17 cellular contexts compared by ENCODE assay signal in genomic region chr15:70703066-70703465, GRCh38.
A peak's percentile ranks its signal among the peaks of the same experiment; 100 is the strongest.
DNase-seq lines count a peak whose midpoint lies in the region; ATAC-seq and TF ChIP-seq lines count a peak whose summit lies in the region.
"Had no signal": no experiment of that assay in that cellular context is flagged by ENCODE, and none has a peak within 500 bp of the region (broad histone marks: within the 10 kb centered on the region; RNA-seq: fewer than 3 reads in every experiment).

No MANE protein-coding gene starts in this region.

- peaks cover 4% of the 10 kb centered on the region for H3K36me3 Mint-ChIP-seq in brain
- no peaks in the 10 kb centered on the region for H3K36me3 Mint-ChIP-seq in stimulated activated effector memory CD8-positive, alpha-beta T cell treated with anti-CD3 and anti-CD28 coated beads, Interleukin-12 subunit alpha, Interleukin-12 subunit beta, amount 100 ng/mL, for 72 hours
- H3K36me3 Mint-ChIP-seq in T-helper 2 cell treated with Interferon-gamma antibody and Interleukin-4, amounts not matched to agents 5 μg/mL and 100 μg/mL, for 36 hours (ENCODE audit: low read depth), result no peaks in the 10 kb centered on the region
- H3K36me3 Mint-ChIP-seq: activated CD4-positive, alpha-beta memory T cell treated with anti-CD3 and anti-CD28 coated beads for 36 hours; CD4-positive, alpha-beta memory T cell; IgD-negative memory B cell had no signal

- TF ChIP-seq CTCF in brain (conservative IDR thresholded peaks at IDR 0.05) (no peak), tibial nerve (IDR thresholded peaks at IDR 0.05) (no peak)

- H3K27ac ChIP-seq in HUES6 (ENCODE audit: low read depth, low read length) (peak overlapping the region; percentile 68), mesodermal cell (ENCODE audit: low read depth, low read length, severe bottlenecking) (peak overlapping the region; percentile 85), tibial nerve (peak overlapping the region in 3 of 4 donors; percentile 60 to 74 (median 70))

- no CpG with 5 or more reads among the region's 2 CpGs for WGBS in mesodermal cell (ENCODE audit: insufficient coverage in 2 of 2), 2 experiments
- 28 to 37% methylated on average over 2 of the region's 2 CpGs for WGBS in tibial nerve, 2 donors

- peaks cover 0 to 5% (median 0%) of the 10 kb centered on the region in 5 experiments for H3K9me3 Mint-ChIP-seq in brain
- no peaks in the 10 kb centered on the region for H3K9me3 Mint-ChIP-seq in stimulated activated effector memory CD8-positive, alpha-beta T cell treated with anti-CD3 and anti-CD28 coated beads, Interleukin-12 subunit alpha, Interleukin-12 subunit beta, amount 100 ng/mL, for 72 hours
- H3K9me3 Mint-ChIP-seq in T-helper 2 cell treated with Interferon-gamma antibody and Interleukin-4, amounts not matched to agents 5 μg/mL and 100 μg/mL, for 36 hours, result no peaks in the 10 kb centered on the region
- H3K9me3 Mint-ChIP-seq: activated CD4-positive, alpha-beta memory T cell treated with anti-CD3 and anti-CD28 coated beads for 36 hours; activated T-helper 2 cell treated with anti-CD3 and anti-CD28 coated beads, Interferon-gamma antibody, Interleukin-2, Interleukin-4, amounts not matched to agents 10 μg/mL and 5 μg/mL and 100 μg/mL, durations not matched to agents 14 hours and 24 hours and 36 hours; CD4-positive, alpha-beta memory T cell; stimulated activated naive B cell treated with anti-CD40 and anti-IgM and Interleukin-4, amounts not matched to agents 10 μg/mL and 1 μg/mL and 100 μg/mL, for 72 hours had no signal

- H3K9me3 ChIP-seq in HUES6 (ENCODE audit: control insufficient read depth, insufficient read depth, low read depth, low read length) (no peaks in the 10 kb centered on the region), mesodermal cell (ENCODE audit: control insufficient read depth, low read length) (peaks cover 4% of the 10 kb centered on the region), tibial nerve (no peaks in the 10 kb centered on the region)

- peaks cover 4% of the 10 kb centered on the region for H3K27me3 Mint-ChIP-seq in brain
- H3K27me3 Mint-ChIP-seq in T-helper 2 cell treated with Interferon-gamma antibody and Interleukin-4, amounts not matched to agents 5 μg/mL and 100 μg/mL, for 36 hours (ENCODE audit: low read depth), result peaks cover 53% of the 10 kb centered on the region

- peak overlapping the region in 4 of 5 experiments; percentile 36 to 84 (median 79) for H3K4me3 Mint-ChIP-seq in brain
- H3K4me3 Mint-ChIP-seq in stimulated activated effector memory CD8-positive, alpha-beta T cell treated with anti-CD3 and anti-CD28 coated beads, Interleukin-12 subunit alpha, Interleukin-12 subunit beta, amount 100 ng/mL, for 72 hours, result no peak overlapping the region
- no peak overlapping the region for H3K4me3 Mint-ChIP-seq in T-helper 2 cell treated with Interferon-gamma antibody and Interleukin-4, amounts not matched to agents 5 μg/mL and 100 μg/mL, for 36 hours
- H3K4me3 Mint-ChIP-seq: activated CD4-positive, alpha-beta memory T cell treated with anti-CD3 and anti-CD28 coated beads for 36 hours; IgD-negative memory B cell; stimulated activated naive B cell treated with anti-CD40 and anti-IgM and Interleukin-4, amounts not matched to agents 10 μg/mL and 1 μg/mL and 100 μg/mL, for 72 hours had no signal

- H3K27me3 ChIP-seq in HUES6 (ENCODE audit: control insufficient read depth, insufficient read depth, low read length) (no peaks in the 10 kb centered on the region), tibial nerve (no peaks in the 10 kb centered on the region)

- peak overlapping the region; percentile 29 to 97 (median 73) for H3K27ac Mint-ChIP-seq in brain
- no peak overlapping the region for H3K27ac Mint-ChIP-seq in stimulated activated effector memory CD8-positive, alpha-beta T cell treated with anti-CD3 and anti-CD28 coated beads, Interleukin-12 subunit alpha, Interleukin-12 subunit beta, amount 100 ng/mL, for 72 hours
- H3K27ac Mint-ChIP-seq in T-helper 2 cell treated with Interferon-gamma antibody and Interleukin-4, amounts not matched to agents 5 μg/mL and 100 μg/mL, for 36 hours, result no peak overlapping the region
- H3K27ac Mint-ChIP-seq: activated CD4-positive, alpha-beta memory T cell treated with anti-CD3 and anti-CD28 coated beads for 36 hours; activated T-helper 2 cell treated with anti-CD3 and anti-CD28 coated beads, Interferon-gamma antibody, Interleukin-2, Interleukin-4, amounts not matched to agents 10 μg/mL and 5 μg/mL and 100 μg/mL, durations not matched to agents 14 hours and 24 hours and 36 hours; CD4-positive, alpha-beta memory T cell; IgD-negative memory B cell; stimulated activated naive B cell treated with anti-CD40 and anti-IgM and Interleukin-4, amounts not matched to agents 10 μg/mL and 1 μg/mL and 100 μg/mL, for 72 hours had no signal

- no peak for TF ChIP-seq EP300 in tibial nerve (IDR thresholded peaks at IDR 0.05)

- H3K36me3 ChIP-seq in HUES6 (ENCODE audit: control insufficient read depth, insufficient read depth, low read length) (no peaks in the 10 kb centered on the region), mesodermal cell (ENCODE audit: control insufficient read depth, insufficient read depth, low read length) (no peaks in the 10 kb centered on the region), tibial nerve (no peaks in the 10 kb centered on the region)

- H3K4me1 Mint-ChIP-seq in brain, result peaks cover 55% of the 10 kb centered on the region
- H3K4me1 Mint-ChIP-seq in stimulated activated effector memory CD8-positive, alpha-beta T cell treated with anti-CD3 and anti-CD28 coated beads, Interleukin-12 subunit alpha, Interleukin-12 subunit beta, amount 100 ng/mL, for 72 hours, result no peaks in the 10 kb centered on the region
- no peaks in the 10 kb centered on the region for H3K4me1 Mint-ChIP-seq in T-helper 2 cell treated with Interferon-gamma antibody and Interleukin-4, amounts not matched to agents 5 μg/mL and 100 μg/mL, for 36 hours (ENCODE audit: low read depth)
- H3K4me1 Mint-ChIP-seq: CD4-positive, alpha-beta memory T cell had no signal

- H3K4me1 ChIP-seq in HUES6 (ENCODE audit: control insufficient read depth, insufficient read depth, low read length) (peaks cover 47% of the 10 kb centered on the region), mesodermal cell (ENCODE audit: control insufficient read depth, insufficient read depth, low read length, poor library complexity, severe bottlenecking) (peaks cover 37% of the 10 kb centered on the region), tibial nerve (peaks cover 3 to 64% (median 32%) of the 10 kb centered on the region in 4 donors)

- TF ChIP-seq POLR2A in tibial nerve (IDR thresholded peaks at IDR 0.05), result no peak

- no peak overlapping the region for H3K4me3 ChIP-seq in HUES6 (ENCODE audit: low read depth, low read length)
- H3K4me3 ChIP-seq in mesodermal cell (ENCODE audit: extremely low read depth, insufficient read depth, low read length, poor library complexity, severe bottlenecking), result no peak overlapping the region
- no peak overlapping the region for H3K4me3 ChIP-seq in tibial nerve

- H3K9ac ChIP-seq in HUES6 (ENCODE audit: low read length), result no peak overlapping the region

- DNase-seq in tibial nerve (ENCODE audit: low spot score in 2 of 2) (no peak), DMS53 treated with DMSO at 0.1 percent for 48 hours (lab: John Stamatoyannopoulos, UW; ENCODE audit: unreplicated experiment) (no peak)
- no peak for DNase-seq in stimulated activated effector memory CD8-positive, alpha-beta T cell treated with anti-CD3 and anti-CD28 coated beads, Interleukin-12 subunit alpha, Interleukin-12 subunit beta, amount 100 ng/mL, for 72 hours (ENCODE audit: low spot score in 2 of 2)
- DNase-seq in T-helper 2 cell treated with Interferon-gamma antibody and Interleukin-4, amounts not matched to agents 5 μg/mL and 100 μg/mL, for 36 hours (ENCODE audit: low spot score), result no peak
- DNase-seq: activated CD4-positive, alpha-beta memory T cell treated with anti-CD3 and anti-CD28 coated beads for 36 hours; CD4-positive, alpha-beta memory T cell; GF-D8; NCI-H1417 treated with DMSO at 0.1 percent for 48 hours; NCI-H510A treated with DMSO at 0.1 percent for 48 hours; RPMI8226; stimulated activated CD4-positive, alpha-beta T cell treated with anti-CD3 and anti-CD28 coated beads, Interleukin-4, amount 100 ng/mL, for 24 hours; stimulated activated naive B cell treated with anti-CD40 and anti-IgM and Interleukin-4, amounts not matched to agents 10 μg/mL and 1 μg/mL and 100 μg/mL, for 72 hours had no signal

- no peak for ATAC-seq in stimulated activated effector memory CD8-positive, alpha-beta T cell treated with anti-CD3 and anti-CD28 coated beads, Interleukin-12 subunit alpha, Interleukin-12 subunit beta, amount 100 ng/mL, for 72 hours
- ATAC-seq: stimulated activated naive B cell treated with anti-CD40 and anti-IgM and Interleukin-4, amounts not matched to agents 10 μg/mL and 1 μg/mL and 100 μg/mL, for 72 hours had no signal

Comparison
In these comparisons a context has a peak if more than half of its experiments do, and no peak if none do; other contexts are left out.
1. H3K27ac Mint-ChIP-seq: peak in brain (5 of 5); none in stimulated activated effector memory CD8-positive, alpha-beta T cell treated with anti-CD3 and anti-CD28 coated beads, Interleukin-12 subunit alpha, Interleukin-12 subunit beta, amount 100 ng/mL, for 72 hours (single experiment) and T-helper 2 cell treated with Interferon-gamma antibody and Interleukin-4, amounts not matched to agents 5 μg/mL and 100 μg/mL, for 36 hours (single experiment).
2. H3K4me3 Mint-ChIP-seq: peak in brain (4 of 5); none in stimulated activated effector memory CD8-positive, alpha-beta T cell treated with anti-CD3 and anti-CD28 coated beads, Interleukin-12 subunit alpha, Interleukin-12 subunit beta, amount 100 ng/mL, for 72 hours (single experiment) and T-helper 2 cell treated with Interferon-gamma antibody and Interleukin-4, amounts not matched to agents 5 μg/mL and 100 μg/mL, for 36 hours (single experiment).
3. Peak in every context shown above with its lines, with median percentiles within 50 percentile points of each other: H3K27ac ChIP-seq.